In the genomic region with DNA sequence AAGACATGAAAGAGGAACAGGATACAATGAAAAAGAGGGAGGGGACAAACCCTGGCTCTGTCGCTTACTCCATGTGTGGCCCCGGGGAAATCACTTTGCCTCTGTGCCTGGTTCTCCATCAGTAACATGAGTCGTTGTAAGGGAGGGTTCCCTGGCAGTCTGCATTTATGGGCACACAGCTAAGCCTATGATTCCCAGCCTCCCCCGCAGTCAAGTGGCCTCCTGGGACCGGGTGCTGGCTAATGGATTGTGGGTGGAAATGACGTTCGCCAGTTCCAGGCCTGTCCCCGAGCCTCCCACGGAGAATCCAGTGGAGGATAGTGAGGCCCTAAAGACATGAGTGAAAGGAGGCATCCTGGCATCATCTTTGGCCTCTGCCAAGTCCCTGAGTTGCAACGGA, we compare ENCODE assay signal across 20 cellular contexts. TPM values are rescaled to one million over a fixed set of nuclear protein-coding genes. Genes with fewer than 3 reads are reported as not detected.
A peak's percentile ranks its signal among the peaks of the same experiment; 100 is the strongest.
DNase-seq lines count a peak whose midpoint lies in the region; ATAC-seq and TF ChIP-seq lines count a peak whose summit lies in the region.
"Had no signal": no experiment of that assay in that cellular context is flagged by ENCODE, and none has a peak within 500 bp of the region (broad histone marks: within the 10 kb centered on the region; RNA-seq: fewer than 3 reads in every experiment).

No MANE protein-coding gene starts in this region.

- H4K20me1 ChIP-seq in neural progenitor cell (ENCODE audit: low read depth), result no peaks in the 10 kb centered on the region

- peaks cover 2% of the 10 kb centered on the region for H3K36me3 Mint-ChIP-seq in neural progenitor cell
- H3K36me3 Mint-ChIP-seq in CD4-positive, alpha-beta memory T cell, result peaks cover 0 to 3% of the 10 kb centered on the region in 2 donors

- no peaks in the 10 kb centered on the region for H3K9me3 ChIP-seq in neural progenitor cell (ENCODE audit: low read depth)
- H3K9me3 ChIP-seq in CD4-positive, alpha-beta memory T cell (ENCODE audit: control insufficient read depth in 1 of 2, low read length in 2 of 2), result no peaks in the 10 kb centered on the region
- H3K9me3 ChIP-seq: MG63, right lobe of liver, suprapubic skin had no signal

- peaks cover 9% of the 10 kb centered on the region for H3K4me1 ChIP-seq in neural progenitor cell
- no peaks in the 10 kb centered on the region for H3K4me1 ChIP-seq in CD4-positive, alpha-beta memory T cell (ENCODE audit: insufficient read depth, low read length)
- H3K4me1 ChIP-seq: suprapubic skin had no signal

- H3K9ac ChIP-seq in neural progenitor cell, result no peak overlapping the region

- H3K27me3 ChIP-seq in brain microvascular endothelial cell (replicated peaks) (no peaks in the 10 kb centered on the region), neural progenitor cell (no peaks in the 10 kb centered on the region)
- no peaks in the 10 kb centered on the region for H3K27me3 ChIP-seq in CD4-positive, alpha-beta memory T cell (ENCODE audit: insufficient read depth, low read length)
- H3K27me3 ChIP-seq: MG63, right lobe of liver, suprapubic skin had no signal

- H3K36me3 ChIP-seq in brain microvascular endothelial cell (replicated peaks) (no peaks in the 10 kb centered on the region), neural progenitor cell (no peaks in the 10 kb centered on the region)
- H3K36me3 ChIP-seq in CD4-positive, alpha-beta memory T cell (ENCODE audit: insufficient read depth, low read length), result no peaks in the 10 kb centered on the region
- H3K36me3 ChIP-seq: MG63, suprapubic skin had no signal

- no peak for ATAC-seq in GM18907 (IDR thresholded peaks at IDR 0.05; ENCODE audit: unreplicated experiment)
- ATAC-seq: effector memory CD8-positive, alpha-beta T cell; right lobe of liver had no signal

- DNase-seq in COLO829 (ENCODE audit: low spot score) (peak; percentile 32), NCI-H1092 treated with DMSO at 0.1 percent for 48 hours (lab: John Stamatoyannopoulos, UW) (peak; percentile 29), brain microvascular endothelial cell (peak; percentile 15), neural progenitor cell (ENCODE audit: low spot score) (no peak), RKO (ENCODE audit: low spot score) (no peak)
- DNase-seq in CD4-positive, alpha-beta memory T cell, result no peak
- DNase-seq in activated CD4-positive, alpha-beta T cell treated with anti-CD3 and anti-CD28 coated beads for 48 hours, result no peak
- DNase-seq: amniotic stem cell; effector memory CD8-positive, alpha-beta T cell; mesendoderm; MG63; NCI-H226; NK-92 treated with Interleukin-12 subunit alpha and Interleukin-12 subunit beta, amount 100 ng/mL, for 24 hours; right lobe of liver; SHP77 treated with DMSO at 0.1 percent for 48 hours; stimulated activated CD4-positive, alpha-beta T cell treated with anti-CD3 and anti-CD28 coated beads, Interleukin-2, amount 100 ng/mL, for 24 hours; T-helper 2 cell had no signal

- H3K79me2 ChIP-seq in neural progenitor cell (ENCODE audit: low read depth), result no peaks in the 10 kb centered on the region

- intact Hi-C loops in CD4-positive, alpha-beta memory T cell (cut with micrococcal nuclease), result no loop called here

- in situ Hi-C loops in brain microvascular endothelial cell (cut with HindIII; ENCODE audit: low pct_ligation_motif_present, low sequenced_read_pairs), result no loop called here

- no peak overlapping the region for H3K27ac ChIP-seq in brain microvascular endothelial cell
- H3K27ac ChIP-seq in neural progenitor cell, result no peak overlapping the region
- H3K27ac ChIP-seq in CD4-positive, alpha-beta memory T cell (ENCODE audit: low read depth, low read length), result no peak overlapping the region
- H3K27ac ChIP-seq: suprapubic skin had no signal

- POLR2A ChIA-PET in CD4-positive, alpha-beta memory T cell (lab: Charles Lee; ENCODE audit: partially characterized antibody), result no interaction called here

- H3K4me1 Mint-ChIP-seq in neural progenitor cell, result no peaks in the 10 kb centered on the region
- H3K4me1 Mint-ChIP-seq in CD4-positive, alpha-beta memory T cell, result no peaks in the 10 kb centered on the region
- H3K4me1 Mint-ChIP-seq: central memory CD8-positive, alpha-beta T cell had no signal

- H3K4me3 ChIP-seq in brain microvascular endothelial cell (ENCODE audit: low read depth, low read length), result no peak overlapping the region
- no peak overlapping the region for H3K4me3 ChIP-seq in neural progenitor cell
- H3K4me3 ChIP-seq in CD4-positive, alpha-beta memory T cell (ENCODE audit: low read length in 2 of 2), result no peak overlapping the region
- H3K4me3 ChIP-seq: MG63, right lobe of liver, suprapubic skin had no signal

- no peaks in the 10 kb centered on the region for H3K9me3 Mint-ChIP-seq in neural progenitor cell
- H3K9me3 Mint-ChIP-seq in CD4-positive, alpha-beta memory T cell, result no peaks in the 10 kb centered on the region
- H3K9me3 Mint-ChIP-seq: central memory CD8-positive, alpha-beta T cell; effector memory CD8-positive, alpha-beta T cell had no signal

- TF ChIP-seq CTCF in brain microvascular endothelial cell (IDR thresholded peaks at IDR 0.05; ENCODE audit: low read depth, low read length, missing control alignments) (no peak), neural progenitor cell (IDR thresholded peaks at IDR 0.05) (no peak)

- H3K27me3 Mint-ChIP-seq in neural progenitor cell (ENCODE audit: insufficient read depth, low read depth), result peaks cover 3% of the 10 kb centered on the region
- H3K27me3 Mint-ChIP-seq in CD4-positive, alpha-beta memory T cell, result no peaks in the 10 kb centered on the region
- H3K27me3 Mint-ChIP-seq: central memory CD8-positive, alpha-beta T cell; effector memory CD8-positive, alpha-beta T cell had no signal

- H3K4me3 Mint-ChIP-seq in neural progenitor cell, result no peak overlapping the region
- no peak overlapping the region for H3K4me3 Mint-ChIP-seq in CD4-positive, alpha-beta memory T cell
- H3K4me3 Mint-ChIP-seq: central memory CD8-positive, alpha-beta T cell; effector memory CD8-positive, alpha-beta T cell had no signal

- H3F3A ChIP-seq in neural progenitor cell (ENCODE audit: low read depth), result no peaks in the 10 kb centered on the region

- no peak overlapping the region for H2AFZ ChIP-seq in neural progenitor cell (replicated peaks)

- peak overlapping the region; percentile 27 for H3K27ac Mint-ChIP-seq in neural progenitor cell
- H3K27ac Mint-ChIP-seq in CD4-positive, alpha-beta memory T cell, result no peak overlapping the region
- H3K27ac Mint-ChIP-seq: effector memory CD8-positive, alpha-beta T cell had no signal

- CTCF ChIA-PET in CD4-positive, alpha-beta memory T cell (lab: Charles Lee; ENCODE audit: partially characterized antibody), result no interaction called here

- no peak overlapping the region for H3K4me2 ChIP-seq in neural progenitor cell

RNA-seq across cellular contexts. Expression of a gene that starts 42.7 kb away (rescaled TPM):
- total RNA-seq in neural progenitor cell (ENCODE audit: low replicate concordance), result 3.4 and 7.3 TPM in 2 replicates
- 10 to 100 TPM in 1 of 2 experiments, 1 to 10 TPM in 1; 6.5 to 10.0 TPM for total RNA-seq in CD4-positive, alpha-beta memory T cell
- 1 to 10 TPM in 1 of 2 donors, under 1 TPM in 1; 0.95 to 1.7 TPM for polyA plus RNA-seq in CD4-positive, alpha-beta memory T cell

Comparison
In these comparisons a context has a peak if more than half of its experiments do, and no peak if none do; other contexts are left out.
1. DNase-seq: peak in COLO829 (single experiment), NCI-H1092 treated with DMSO at 0.1 percent for 48 hours (single experiment) and brain microvascular endothelial cell (single experiment); none in neural progenitor cell (single experiment), CD4-positive, alpha-beta memory T cell (0 of 5), RKO (single experiment) and activated CD4-positive, alpha-beta T cell treated with anti-CD3 and anti-CD28 coated beads for 48 hours (single experiment).